In the genomic region with DNA sequence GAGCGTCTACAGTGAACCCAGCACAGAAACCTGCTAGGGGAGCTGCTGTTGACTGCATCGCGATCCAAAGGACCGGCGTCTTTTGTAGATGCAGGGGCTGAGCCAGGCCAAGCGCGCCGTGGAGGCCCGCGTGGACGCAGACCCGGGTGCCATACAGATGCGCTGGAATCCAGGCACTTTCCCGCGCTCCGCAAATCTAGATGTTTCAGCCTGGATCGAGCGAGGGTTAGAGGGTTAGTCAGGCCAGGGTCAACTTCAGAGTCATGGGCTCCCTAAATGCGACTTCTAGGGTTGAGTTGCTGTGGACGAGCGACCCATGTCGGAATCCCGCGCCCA, we compare ENCODE assay signal across 9 cellular contexts. TPM values are rescaled to one million over a fixed set of nuclear protein-coding genes. Genes with fewer than 3 reads are reported as not detected.
DNase-seq lines count a peak whose midpoint lies in the region; ATAC-seq and TF ChIP-seq lines count a peak whose summit lies in the region.
"Had no signal": no experiment of that assay in that cellular context is flagged by ENCODE, and none has a peak within 500 bp of the region (broad histone marks: within the 10 kb centered on the region; RNA-seq: fewer than 3 reads in every experiment).

No MANE protein-coding gene starts in this region.

- H3K4me2 ChIP-seq in GM23338, result peak overlapping the region; percentile 98
- peak overlapping the region; percentile 97 for H3K4me2 ChIP-seq in smooth muscle cell

- H3F3A ChIP-seq in GM23338 (replicated peaks; ENCODE audit: low read depth) (0 out of 2 replicates have a peak, but pooled peaks cover 15% of the 10 kb centered on the region), smooth muscle cell (ENCODE audit: low read depth) (no peaks in the 10 kb centered on the region)

- peaks cover 7% of the 10 kb centered on the region for H3K4me1 Mint-ChIP-seq in GM23338
- peaks cover 70% of the 10 kb centered on the region for H3K4me1 Mint-ChIP-seq in activated CD8-positive, alpha-beta T cell treated with anti-CD3 and anti-CD28 coated beads, Interleukin-2, amount 10 ng/mL, durations not matched to agents 7 days and 5 days (ENCODE audit: low read depth)

- H3K9me3 Mint-ChIP-seq in GM23338, result no peaks in the 10 kb centered on the region
- no peaks in the 10 kb centered on the region for H3K9me3 Mint-ChIP-seq in activated CD8-positive, alpha-beta T cell treated with anti-CD3 and anti-CD28 coated beads, Interleukin-2, amount 10 ng/mL, durations not matched to agents 7 days and 5 days (ENCODE audit: insufficient read depth)

- peaks cover 34% of the 10 kb centered on the region for H3K27me3 Mint-ChIP-seq in GM23338 (ENCODE audit: insufficient read depth, low read depth, poor library complexity)
- peaks cover 10% of the 10 kb centered on the region for H3K27me3 Mint-ChIP-seq in activated CD8-positive, alpha-beta T cell treated with anti-CD3 and anti-CD28 coated beads, Interleukin-2, amount 10 ng/mL, durations not matched to agents 7 days and 5 days (ENCODE audit: low read depth)

- no peak overlapping the region for H3K27ac ChIP-seq in GM23338 (ENCODE audit: low read depth)
- H3K27ac ChIP-seq in iPS-20b (ENCODE audit: low read length), result no peak overlapping the region
- no peak overlapping the region for H3K27ac ChIP-seq in smooth muscle cell (ENCODE audit: low read depth)

- ATAC-seq in GM23338, result no peak; the same call in 2 of the 3 replicates
- no peak for ATAC-seq in activated CD8-positive, alpha-beta T cell treated with anti-CD3 and anti-CD28 coated beads, Interleukin-2, amount 10 ng/mL, durations not matched to agents 7 days and 5 days

- CTCF ChIA-PET in activated CD8-positive, alpha-beta T cell treated with anti-CD3 and anti-CD28 coated beads, Interleukin-2, amount 10 ng/mL, durations not matched to agents 7 days and 5 days (lab: Charles Lee), result interaction anchor here (1.0 to 1.9 kb wide), 2 partner anchors 8 to 40 kb away, joined by 3 to 5 read pairs; no protein-coding TSS in a partner anchor

- DNase-seq in GM23338 (ENCODE audit: low spot score) (no peak), smooth muscle cell (lab: John Stamatoyannopoulos, UW; ENCODE audit: unreplicated experiment) (no peak), NOMO-1 (lab: John Stamatoyannopoulos, UW; ENCODE audit: unreplicated experiment in 2 of 2) (no peak), NCI-H1105 (lab: John Stamatoyannopoulos, UW) (no peak), NCI-H1092 treated with DMSO at 0.1 percent for 48 hours (lab: John Stamatoyannopoulos, UW) (no peak), RPMI8226 (no peak)
- no peak for DNase-seq in activated CD8-positive, alpha-beta T cell treated with anti-CD3 and anti-CD28 coated beads, Interleukin-2, amount 10 ng/mL, durations not matched to agents 7 days and 5 days
- DNase-seq: NCI-H510A had no signal

- TF ChIP-seq CTCF in GM23338 (conservative IDR thresholded peaks at IDR 0.05; ENCODE audit: low read depth in 2 of 2) (no peak), smooth muscle cell (IDR thresholded peaks at IDR 0.05; ENCODE audit: borderline replicate concordance, insufficient read depth, poor library complexity, severe bottlenecking) (no peak)

- H3K9me2 ChIP-seq in GM23338 (ENCODE audit: insufficient read depth), result no peaks in the 10 kb centered on the region

- H3K9me3 ChIP-seq in iPS-20b (ENCODE audit: insufficient read depth, low read depth, low read length), result no peaks in the 10 kb centered on the region
- no peaks in the 10 kb centered on the region for H3K9me3 ChIP-seq in smooth muscle cell (replicated peaks; ENCODE audit: low read depth)

- peak overlapping the region; percentile 79 for H3K4me3 Mint-ChIP-seq in GM23338
- peak overlapping the region; percentile 75 for H3K4me3 Mint-ChIP-seq in activated CD8-positive, alpha-beta T cell treated with anti-CD3 and anti-CD28 coated beads, Interleukin-2, amount 10 ng/mL, durations not matched to agents 7 days and 5 days

- H3K36me3 Mint-ChIP-seq in GM23338 (ENCODE audit: low read depth), result no peaks in the 10 kb centered on the region; the same call in 2 of the 3 replicates
- H3K36me3 Mint-ChIP-seq in activated CD8-positive, alpha-beta T cell treated with anti-CD3 and anti-CD28 coated beads, Interleukin-2, amount 10 ng/mL, durations not matched to agents 7 days and 5 days (ENCODE audit: low read depth), result peaks cover 29% of the 10 kb centered on the region

- peak overlapping the region; percentile 60; the same call in 1 of the 2 replicates for H3K9ac ChIP-seq in iPS-20b (ENCODE audit: low read depth, low read length)
- no peak overlapping the region for H3K9ac ChIP-seq in smooth muscle cell (ENCODE audit: low read depth)

- POLR2A ChIA-PET in activated CD8-positive, alpha-beta T cell treated with anti-CD3 and anti-CD28 coated beads, Interleukin-2, amount 10 ng/mL, durations not matched to agents 7 days and 5 days (lab: Charles Lee), result interaction anchor here (0.6 to 5.6 kb wide), 9 partner anchors 10 to 63 kb away, joined by 3 to 45 read pairs (median 15); a partner anchor contains a TSS

- H3K27me3 ChIP-seq in GM23338 (ENCODE audit: insufficient read depth) (peaks cover 40% of the 10 kb centered on the region), iPS-20b (ENCODE audit: insufficient read depth, low read length) (peaks cover 39% of the 10 kb centered on the region), smooth muscle cell (ENCODE audit: low read depth) (peaks cover 6% of the 10 kb centered on the region)

- no peaks in the 10 kb centered on the region for H3K36me3 ChIP-seq in GM23338 (ENCODE audit: insufficient read depth)
- no peaks in the 10 kb centered on the region; the same call in 1 of the 2 replicates for H3K36me3 ChIP-seq in iPS-20b (ENCODE audit: insufficient read depth, low read depth, low read length)
- no peaks in the 10 kb centered on the region for H3K36me3 ChIP-seq in smooth muscle cell (ENCODE audit: low read depth)

- no peak overlapping the region for H3K27ac Mint-ChIP-seq in GM23338
- peak overlapping the region; percentile 68 for H3K27ac Mint-ChIP-seq in activated CD8-positive, alpha-beta T cell treated with anti-CD3 and anti-CD28 coated beads, Interleukin-2, amount 10 ng/mL, durations not matched to agents 7 days and 5 days

- no peaks in the 10 kb centered on the region for H3K79me2 ChIP-seq in GM23338 (replicated peaks; ENCODE audit: insufficient read depth)
- no peaks in the 10 kb centered on the region for H3K79me2 ChIP-seq in smooth muscle cell (ENCODE audit: low read depth)

- H3K4me1 ChIP-seq in GM23338 (ENCODE audit: insufficient read depth) (no peaks in the 10 kb centered on the region; the same call in 1 of the 2 replicates), iPS-20b (ENCODE audit: insufficient read depth, low read length) (no peaks in the 10 kb centered on the region; the same call in 1 of the 2 replicates), smooth muscle cell (ENCODE audit: low read depth) (no peaks in the 10 kb centered on the region)

- WGBS in smooth muscle cell (ENCODE audit: low lambda C conversion rate), result 35% methylated on average over 24 of the region's 24 CpGs

- H2AFZ ChIP-seq in GM23338, result peak overlapping the region; percentile 94
- no peak overlapping the region for H2AFZ ChIP-seq in smooth muscle cell (ENCODE audit: low read depth)

- H4K20me1 ChIP-seq in GM23338 (replicated peaks; ENCODE audit: insufficient read depth) (peaks cover 5% of the 10 kb centered on the region; the same call in 1 of the 2 replicates), smooth muscle cell (ENCODE audit: low read depth) (peaks cover 9% of the 10 kb centered on the region)

- H3K4me3 ChIP-seq in GM23338 (peak overlapping the region; percentile 90), iPS-20b (ENCODE audit: low read length) (peak overlapping the region; percentile 74; the same call in 1 of the 2 replicates), smooth muscle cell (no peak overlapping the region)

TF ChIP-seq in GM23338, 12 proteins besides CTCF, POLR2A, EP300 and RAD21:
- peak; percentile 29 for TF ChIP-seq EZH2 (IDR thresholded peaks at IDR 0.05; ENCODE audit: low read depth, unreplicated experiment)
- TF ChIP-seq, protein P1, sequence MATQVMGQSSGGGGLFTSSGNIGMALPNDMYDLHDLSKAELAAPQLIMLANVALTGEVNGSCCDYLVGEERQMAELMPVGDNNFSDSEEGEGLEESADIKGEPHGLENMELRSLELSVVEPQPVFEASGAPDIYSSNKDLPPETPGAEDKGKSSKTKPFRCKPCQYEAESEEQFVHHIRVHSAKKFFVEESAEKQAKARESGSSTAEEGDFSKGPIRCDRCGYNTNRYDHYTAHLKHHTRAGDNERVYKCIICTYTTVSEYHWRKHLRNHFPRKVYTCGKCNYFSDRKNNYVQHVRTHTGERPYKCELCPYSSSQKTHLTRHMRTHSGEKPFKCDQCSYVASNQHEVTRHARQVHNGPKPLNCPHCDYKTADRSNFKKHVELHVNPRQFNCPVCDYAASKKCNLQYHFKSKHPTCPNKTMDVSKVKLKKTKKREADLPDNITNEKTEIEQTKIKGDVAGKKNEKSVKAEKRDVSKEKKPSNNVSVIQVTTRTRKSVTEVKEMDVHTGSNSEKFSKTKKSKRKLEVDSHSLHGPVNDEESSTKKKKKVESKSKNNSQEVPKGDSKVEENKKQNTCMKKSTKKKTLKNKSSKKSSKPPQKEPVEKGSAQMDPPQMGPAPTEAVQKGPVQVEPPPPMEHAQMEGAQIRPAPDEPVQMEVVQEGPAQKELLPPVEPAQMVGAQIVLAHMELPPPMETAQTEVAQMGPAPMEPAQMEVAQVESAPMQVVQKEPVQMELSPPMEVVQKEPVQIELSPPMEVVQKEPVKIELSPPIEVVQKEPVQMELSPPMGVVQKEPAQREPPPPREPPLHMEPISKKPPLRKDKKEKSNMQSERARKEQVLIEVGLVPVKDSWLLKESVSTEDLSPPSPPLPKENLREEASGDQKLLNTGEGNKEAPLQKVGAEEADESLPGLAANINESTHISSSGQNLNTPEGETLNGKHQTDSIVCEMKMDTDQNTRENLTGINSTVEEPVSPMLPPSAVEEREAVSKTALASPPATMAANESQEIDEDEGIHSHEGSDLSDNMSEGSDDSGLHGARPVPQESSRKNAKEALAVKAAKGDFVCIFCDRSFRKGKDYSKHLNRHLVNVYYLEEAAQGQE (IDR thresholded peaks at IDR 0.05; ENCODE audit: unreplicated experiment), result no peak

RNA-seq across cellular contexts. Expression of a gene that starts 0.9 kb away (rescaled TPM):
- total RNA-seq in GM23338 (2014; rRNA removed; shearing (Covaris generic)), result 8.1 and 9.7 TPM in 2 replicates
- polyA plus RNA-seq in GM23338 (2016; fragmentation: Nextera tagmentation; extraction: Ambion mirVana), result 5.2 and 5.6 TPM in 2 replicates
- total RNA-seq in activated CD8-positive, alpha-beta T cell treated with anti-CD3 and anti-CD28 coated beads, Interleukin-2, amount 10 ng/mL, durations not matched to agents 7 days and 5 days, result 10 to 100 TPM; 93.4 to 97.8 TPM
- 1.8 and 3.2 TPM in 2 replicates for total RNA-seq in smooth muscle cell
- polyA plus RNA-seq in smooth muscle cell, result 3.4 and 10.8 TPM in 2 replicates
